In the genomic region with DNA sequence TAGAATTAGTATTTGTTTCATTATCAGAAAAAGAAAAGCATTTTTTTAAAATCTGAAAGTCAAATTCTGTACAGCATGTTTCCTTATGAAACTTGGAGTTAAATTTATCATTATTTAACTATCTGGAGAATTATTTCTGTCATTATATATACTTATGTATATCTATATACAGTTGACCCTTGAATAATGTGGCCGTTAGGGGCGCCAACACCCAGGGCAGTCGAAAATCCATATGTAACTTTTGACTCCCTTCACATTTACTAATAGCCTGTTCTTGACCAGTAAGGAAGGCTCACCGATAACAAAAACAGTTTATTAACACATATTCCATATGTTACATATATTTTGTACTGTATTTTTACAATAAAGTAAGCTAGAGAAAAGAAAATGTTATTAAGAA, we compare ENCODE assay signal across 21 cellular contexts.
A peak's percentile ranks its signal among the peaks of the same experiment; 100 is the strongest.
DNase-seq lines count a peak whose midpoint lies in the region; ATAC-seq and TF ChIP-seq lines count a peak whose summit lies in the region.
"Had no signal": no experiment of that assay in that cellular context is flagged by ENCODE, and none has a peak within 500 bp of the region (broad histone marks: within the 10 kb centered on the region; RNA-seq: fewer than 3 reads in every experiment).

No MANE protein-coding gene starts in this region.

- intact Hi-C loops in heart left ventricle (cut with DNase I) = loop anchor here in 5 of 10 donors (5.0 to 10.0 kb wide), 5 partner anchors 159 to 751 kb away; no protein-coding TSS in a partner anchor

- H3K36me3 Mint-ChIP-seq in HFFc6 (ENCODE audit: low read depth) (no peaks in the 10 kb centered on the region), glutamatergic neuron (ENCODE audit: unreplicated experiment) (no peaks in the 10 kb centered on the region), T-helper 17 cell (ENCODE audit: low read depth) (no peaks in the 10 kb centered on the region)
- H3K36me3 Mint-ChIP-seq in activated CD8-positive, alpha-beta T cell treated with anti-CD3 and anti-CD28 coated beads, Interleukin-2, amount 10 ng/mL, durations not matched to agents 7 days and 5 days (ENCODE audit: low read depth) = no peaks in the 10 kb centered on the region
- H3K36me3 Mint-ChIP-seq: naive thymus-derived CD8-positive, alpha-beta T cell; stimulated activated naive B cell treated with anti-CD40 and anti-IgM and Interleukin-4, amounts not matched to agents 10 μg/mL and 1 μg/mL and 100 μg/mL, for 72 hours had no signal

- ATAC-seq in activated CD8-positive, alpha-beta T cell treated with anti-CD3 and anti-CD28 coated beads, Interleukin-2, amount 10 ng/mL, durations not matched to agents 7 days and 5 days = no peak
- ATAC-seq in T-helper 17 cell (no peak), heart left ventricle (no peak)
- ATAC-seq: activated CD4-positive, CD25-positive, alpha-beta regulatory T cell treated with anti-CD3 and anti-CD28 coated beads, Interleukin-2, amount 50 U/mL, for 24 hours; naive thymus-derived CD8-positive, alpha-beta T cell; stimulated activated naive B cell treated with anti-CD40 and anti-IgM and Interleukin-4, amounts not matched to agents 10 μg/mL and 1 μg/mL and 100 μg/mL, for 72 hours had no signal

- H3K4me1 ChIP-seq in heart left ventricle = peaks cover 0 to 8% (median 0%) of the 10 kb centered on the region in 12 donors
- H3K4me1 ChIP-seq: ascending aorta, BLaER1 had no signal

- H3K4me3 ChIP-seq in GM12864 (ENCODE audit: low read depth, low read length) (no peak overlapping the region), heart left ventricle (no peak overlapping the region)
- H3K4me3 ChIP-seq: ascending aorta, BLaER1, tibial nerve had no signal

- no peaks in the 10 kb centered on the region for H3K36me3 ChIP-seq in heart left ventricle
- H3K36me3 ChIP-seq: ascending aorta, BLaER1, tibial nerve had no signal

- H3K9me3 ChIP-seq in T-helper 17 cell (ENCODE audit: control insufficient read depth, low read length, poor library complexity, severe bottlenecking) = no peaks in the 10 kb centered on the region
- no peaks in the 10 kb centered on the region for H3K9me3 ChIP-seq in heart left ventricle
- H3K9me3 ChIP-seq: ascending aorta, BLaER1, tibial nerve had no signal

- H3K4me3 Mint-ChIP-seq in HFFc6 (no peak overlapping the region), glutamatergic neuron (ENCODE audit: unreplicated experiment) (no peak overlapping the region), T-helper 17 cell (no peak overlapping the region)
- no peak overlapping the region for H3K4me3 Mint-ChIP-seq in activated CD8-positive, alpha-beta T cell treated with anti-CD3 and anti-CD28 coated beads, Interleukin-2, amount 10 ng/mL, durations not matched to agents 7 days and 5 days
- H3K4me3 Mint-ChIP-seq: naive thymus-derived CD8-positive, alpha-beta T cell; stimulated activated naive B cell treated with anti-CD40 and anti-IgM and Interleukin-4, amounts not matched to agents 10 μg/mL and 1 μg/mL and 100 μg/mL, for 72 hours had no signal

- 73 to 83% (median 77%) methylated on average over 4 of the region's 4 CpGs for WGBS in heart left ventricle, 4 donors

- no peaks in the 10 kb centered on the region for H3K27me3 ChIP-seq in heart left ventricle
- H3K27me3 ChIP-seq: ascending aorta, BLaER1, tibial nerve had no signal

- POLR2A ChIA-PET in activated CD8-positive, alpha-beta T cell treated with anti-CD3 and anti-CD28 coated beads, Interleukin-2, amount 10 ng/mL, durations not matched to agents 7 days and 5 days (lab: Charles Lee) = no interaction called here

- H3K4me1 Mint-ChIP-seq in HFFc6 (ENCODE audit: low read depth) = no peaks in the 10 kb centered on the region
- no peaks in the 10 kb centered on the region for H3K4me1 Mint-ChIP-seq in glutamatergic neuron (ENCODE audit: low read depth, unreplicated experiment)
- no peaks in the 10 kb centered on the region for H3K4me1 Mint-ChIP-seq in activated CD8-positive, alpha-beta T cell treated with anti-CD3 and anti-CD28 coated beads, Interleukin-2, amount 10 ng/mL, durations not matched to agents 7 days and 5 days (ENCODE audit: low read depth)
- H3K4me1 Mint-ChIP-seq in T-helper 17 cell = no peaks in the 10 kb centered on the region
- H3K4me1 Mint-ChIP-seq: naive thymus-derived CD8-positive, alpha-beta T cell; stimulated activated naive B cell treated with anti-CD40 and anti-IgM and Interleukin-4, amounts not matched to agents 10 μg/mL and 1 μg/mL and 100 μg/mL, for 72 hours had no signal

- DNase-seq in GM12864 (ENCODE audit: low read depth) = no peak
- no peak for DNase-seq in HFFc6
- DNase-seq in RKO (ENCODE audit: low spot score) = peak; percentile 20
- DNase-seq in glutamatergic neuron = no peak
- DNase-seq in activated CD8-positive, alpha-beta T cell treated with anti-CD3 and anti-CD28 coated beads, Interleukin-2, amount 10 ng/mL, durations not matched to agents 7 days and 5 days = no peak
- DNase-seq in T-helper 17 cell = no peak
- no peak for DNase-seq in heart left ventricle
- no peak for DNase-seq in NCI-H510A treated with DMSO at 0.1 percent for 48 hours (lab: John Stamatoyannopoulos, UW)
- DNase-seq: activated gamma-delta T cell treated with Interleukin-2 at 50 U/mL for 16 hours; cortex of kidney; DMS153; erythroblast; naive thymus-derived CD8-positive, alpha-beta T cell; NCI-H187 treated with DMSO at 0.1 percent for 48 hours; NCI-H446 treated with DMSO at 0.1 percent for 48 hours; stimulated activated CD4-positive, alpha-beta T cell treated with anti-CD3 and anti-CD28 coated beads, Interleukin-12 subunit alpha, Interleukin-12 subunit beta, amount 100 ng/mL, for 4 hours; stimulated activated naive B cell treated with anti-CD40 and anti-IgM and Interleukin-4, amounts not matched to agents 10 μg/mL and 1 μg/mL and 100 μg/mL, for 72 hours had no signal

- CTCF ChIA-PET in activated CD8-positive, alpha-beta T cell treated with anti-CD3 and anti-CD28 coated beads, Interleukin-2, amount 10 ng/mL, durations not matched to agents 7 days and 5 days (lab: Charles Lee) = interaction anchor here (1.3 kb wide), 1 partner anchor 14 kb away, joined by 4 read pairs; no protein-coding TSS in a partner anchor

- H3K27ac ChIP-seq in heart left ventricle = no peak overlapping the region
- H3K27ac ChIP-seq: ascending aorta, BLaER1, tibial nerve had no signal

- H3K9me3 Mint-ChIP-seq in HFFc6 = no peaks in the 10 kb centered on the region
- no peaks in the 10 kb centered on the region for H3K9me3 Mint-ChIP-seq in glutamatergic neuron (ENCODE audit: unreplicated experiment)
- no peaks in the 10 kb centered on the region for H3K9me3 Mint-ChIP-seq in activated CD8-positive, alpha-beta T cell treated with anti-CD3 and anti-CD28 coated beads, Interleukin-2, amount 10 ng/mL, durations not matched to agents 7 days and 5 days (ENCODE audit: insufficient read depth)
- H3K9me3 Mint-ChIP-seq: stimulated activated naive B cell treated with anti-CD40 and anti-IgM and Interleukin-4, amounts not matched to agents 10 μg/mL and 1 μg/mL and 100 μg/mL, for 72 hours had no signal

- no peaks in the 10 kb centered on the region for H3K27me3 Mint-ChIP-seq in HFFc6 (ENCODE audit: insufficient read depth)
- no peaks in the 10 kb centered on the region for H3K27me3 Mint-ChIP-seq in glutamatergic neuron (ENCODE audit: unreplicated experiment)
- no peaks in the 10 kb centered on the region for H3K27me3 Mint-ChIP-seq in activated CD8-positive, alpha-beta T cell treated with anti-CD3 and anti-CD28 coated beads, Interleukin-2, amount 10 ng/mL, durations not matched to agents 7 days and 5 days (ENCODE audit: low read depth)
- peaks cover 9% of the 10 kb centered on the region for H3K27me3 Mint-ChIP-seq in T-helper 17 cell
- H3K27me3 Mint-ChIP-seq: stimulated activated naive B cell treated with anti-CD40 and anti-IgM and Interleukin-4, amounts not matched to agents 10 μg/mL and 1 μg/mL and 100 μg/mL, for 72 hours had no signal

- TF ChIP-seq CTCF in GM12864 (IDR thresholded peaks at IDR 0.05; ENCODE audit: low read depth, low read length, missing control alignments) (peak; percentile 27), HFFc6 (IDR thresholded peaks at IDR 0.05) (peak; percentile 23; the same call in 1 of the 2 replicates), glutamatergic neuron (IDR thresholded peaks at IDR 0.05; ENCODE audit: partially characterized antibody, unreplicated experiment) (peak; percentile 36), heart left ventricle (IDR thresholded peaks at IDR 0.05) (no peak)

- no peak for TF ChIP-seq POLR2A in heart left ventricle (IDR thresholded peaks at IDR 0.05)

- H3K27ac Mint-ChIP-seq in HFFc6 (no peak overlapping the region), glutamatergic neuron (ENCODE audit: unreplicated experiment) (no peak overlapping the region), T-helper 17 cell (no peak overlapping the region)
- H3K27ac Mint-ChIP-seq in activated CD8-positive, alpha-beta T cell treated with anti-CD3 and anti-CD28 coated beads, Interleukin-2, amount 10 ng/mL, durations not matched to agents 7 days and 5 days = no peak overlapping the region
- H3K27ac Mint-ChIP-seq: naive thymus-derived CD8-positive, alpha-beta T cell; stimulated activated naive B cell treated with anti-CD40 and anti-IgM and Interleukin-4, amounts not matched to agents 10 μg/mL and 1 μg/mL and 100 μg/mL, for 72 hours had no signal

Comparison
In these comparisons a context has a peak if more than half of its experiments do, and no peak if none do; other contexts are left out.
1. CTCF ChIP-seq: peak in GM12864 (single experiment), HFFc6 (single experiment) and glutamatergic neuron (single experiment); none in heart left ventricle (0 of 12).